In genomic region chr1:112803906-112804762, GRCh38 we compare ENCODE assay signal across 8 cellular contexts.
DNase-seq lines count a peak whose midpoint lies in the region; TF ChIP-seq lines count a peak whose summit lies in the region.

No MANE protein-coding gene starts in this region.

- TF ChIP-seq CTCF in GM20000 (IDR thresholded peaks at IDR 0.05; ENCODE audit: extremely low read depth, missing control alignments) (peak; percentile 84), sigmoid colon (IDR thresholded peaks at IDR 0.05) (peak in 3 of 4 experiments; percentile 11 to 54 (median 38))

- H3K4me1 ChIP-seq in sigmoid colon, result no peaks in the 10 kb centered on the region

- WGBS in sigmoid colon, 2 donors, result 39 to 52% methylated on average over 10 of the region's 10 CpGs

- no peak for TF ChIP-seq EP300 in sigmoid colon (IDR thresholded peaks at IDR 0.05)

- intact Hi-C loops in sigmoid colon (cut with DNase I), result loop anchor here (1.0 to 5.0 kb wide), 2 partner anchors 72 to 86 kb away; a partner anchor contains a TSS

- H3K9me3 ChIP-seq in MG63 (no peaks in the 10 kb centered on the region), sigmoid colon (no peaks in the 10 kb centered on the region)

- H3K27me3 ChIP-seq in MG63 (no peaks in the 10 kb centered on the region), sigmoid colon (no peaks in the 10 kb centered on the region)

- DNase-seq in COR-L47 (lab: John Stamatoyannopoulos, UW) (peak; percentile 48), GM20000 (ENCODE audit: low spot score) (peak; percentile 74), MG63 (peak; percentile 72), SKM-1 treated with dmso at 0.1 percent for 144 hours (lab: John Stamatoyannopoulos, UW; ENCODE audit: unreplicated experiment) (peak; percentile 46), anterior cingulate cortex (lab: John Stamatoyannopoulos, UW) (peak in 56 of 58 donors; percentile 4 to 77 (median 50)), hepatic stellate cell (ENCODE audit: low spot score) (peak; percentile 70), sigmoid colon (no peak), NCI-H128 (lab: John Stamatoyannopoulos, UW; ENCODE audit: unreplicated experiment) (no peak)

- TF ChIP-seq POLR2A in sigmoid colon (IDR thresholded peaks at IDR 0.05), result no peak

- H3K4me3 ChIP-seq in MG63 (no peak overlapping the region), sigmoid colon (no peak overlapping the region)

- no peak overlapping the region for H3K27ac ChIP-seq in sigmoid colon

- H3K36me3 ChIP-seq in MG63, result no peaks in the 10 kb centered on the region
- no peaks in the 10 kb centered on the region for H3K36me3 ChIP-seq in sigmoid colon

Comparison
In these comparisons a context has a peak if more than half of its experiments do, and no peak if none do; other contexts are left out.
1. DNase-seq: peak in COR-L47 (single experiment), GM20000 (single experiment), MG63 (single experiment), SKM-1 treated with dmso at 0.1 percent for 144 hours (single experiment), anterior cingulate cortex (56 of 58) and hepatic stellate cell (single experiment); none in sigmoid colon (single experiment) and NCI-H128 (single experiment).